ENCODE assay signal across 8 cellular contexts in genomic region chr9:35732185-35733108, GRCh38. TPM values are rescaled to one million over a fixed set of nuclear protein-coding genes. Genes with fewer than 3 reads are reported as not detected.
DNase-seq lines count a peak whose midpoint lies in the region; ATAC-seq and TF ChIP-seq lines count a peak whose summit lies in the region.

Gene CREB3, plus strand, starts transcription at chr9:35732666. Its CDS starts 107 bp downstream, at chr9:35732773.
Gene TLN1, minus strand, starts transcription at chr9:35732195. Its CDS starts 6,501 bp downstream, at chr9:35725694.

- H3K9me3 ChIP-seq in lung (ENCODE audit: control insufficient read depth in 2 of 2, insufficient read depth in 1 of 2, low read length in 1 of 2): no peaks in the 10 kb centered on the region

- 0% methylated on average over 59 to 60 of the region's 60 CpGs for WGBS in lung, 2 donors

- H3K36me3 ChIP-seq in lung (ENCODE audit: control insufficient read depth in 2 of 2, insufficient read depth in 2 of 2, low read length in 2 of 2): peaks cover 15 to 18% of the 10 kb centered on the region in 2 donors

- no peak for TF ChIP-seq CTCF in lung (IDR thresholded peaks at IDR 0.05; ENCODE audit: control extremely low read depth, extremely low read depth)

- DNase-seq in COLO668 (lab: John Stamatoyannopoulos, UW; ENCODE audit: unreplicated experiment) (peak; percentile 100), HS-5 (ENCODE audit: low read depth) (peak; percentile 94), NK-92 (lab: John Stamatoyannopoulos, UW; ENCODE audit: unreplicated experiment) (peak; percentile 78), lung (ENCODE audit: low spot score) (peak; percentile 99)
- DNase-seq in activated CD8-positive, alpha-beta memory T cell treated with anti-CD3 and anti-CD28 coated beads for 1 hour (ENCODE audit: extremely low read depth in 1 of 2, low read depth in 1 of 2): peak; percentile 92 to 93
- peak; percentile 95 for DNase-seq in effector CD4-positive, alpha-beta T cell
- peak; percentile 91 to 98 (median 91) for DNase-seq in stimulated activated CD4-positive, alpha-beta T cell treated with anti-CD3 and anti-CD28 coated beads, TNF-alpha, amount 100 ng/mL, for 48 hours (ENCODE audit: low read depth in 3 of 3)

- H3K27ac ChIP-seq in lung (ENCODE audit: low read depth in 1 of 2, low read length in 1 of 2): peak within 1 kb of the TSS; percentile 95 to 98

- ATAC-seq in GM19468 (IDR thresholded peaks at IDR 0.05; ENCODE audit: extremely low read depth, unreplicated experiment): peak; percentile 76
- ATAC-seq in lung (ENCODE audit: insufficient read depth, low FRiP score): peak; percentile 90

- H3K4me1 ChIP-seq in lung (ENCODE audit: control insufficient read depth in 2 of 2, insufficient read depth in 2 of 2, low read length in 2 of 2): peaks cover 14 to 21% of the 10 kb centered on the region in 2 donors

- peak within 1 kb of the TSS; percentile 80 for H3K4me3 ChIP-seq in lung

- no peaks in the 10 kb centered on the region for H3K27me3 ChIP-seq in lung (ENCODE audit: control insufficient read depth, insufficient read depth)

RNA-seq across cellular contexts. Expression of gene CREB3, which starts in this region (rescaled TPM):
- 10 to 100 TPM; 25.1 to 43.3 TPM for total RNA-seq in lung
- polyA plus RNA-seq in lung: 10 to 100 TPM; 38.7 to 39.0 TPM

RNA-seq across cellular contexts. Expression of gene TLN1, which starts in this region (rescaled TPM):
- total RNA-seq in lung: 100 to 1,000 TPM; 206 to 501 TPM
- polyA plus RNA-seq in lung: 100 to 1,000 TPM in 1 of 2 donors, 10 to 100 TPM in 1; 71.5 to 319 TPM

Comparison
In these comparisons a context has a peak if more than half of its experiments do, and no peak if none do; other contexts are left out.
1. Peak in every context shown above with its lines: DNase-seq, ATAC-seq, H3K4me3 ChIP-seq and H3K27ac ChIP-seq.